ENCODE assay signal across 19 cellular contexts in the genomic region with DNA sequence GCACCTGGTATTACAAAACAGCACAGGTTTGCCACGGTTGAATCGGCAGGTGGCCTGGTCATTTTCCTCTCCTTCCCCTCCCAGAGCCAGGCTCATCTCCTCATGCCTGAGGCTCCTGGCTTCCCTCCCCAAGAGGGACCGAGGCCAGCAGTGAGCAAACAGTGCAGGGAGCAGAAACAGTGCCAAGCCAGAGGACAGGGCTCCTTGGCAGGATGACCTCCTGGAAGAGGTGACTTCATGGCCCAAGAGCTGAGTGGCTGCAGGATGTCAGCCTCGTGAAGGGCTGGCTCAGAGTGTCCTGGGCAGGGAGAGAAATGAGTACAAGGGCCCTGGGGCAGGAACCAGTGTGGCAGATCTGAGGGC. TPM values are rescaled to one million over a fixed set of nuclear protein-coding genes. Genes with fewer than 3 reads are reported as not detected.
DNase-seq lines count a peak whose midpoint lies in the region; ATAC-seq and TF ChIP-seq lines count a peak whose summit lies in the region.
"Had no signal": no experiment of that assay in that cellular context is flagged by ENCODE, and none has a peak within 500 bp of the region (broad histone marks: within the 10 kb centered on the region; RNA-seq: fewer than 3 reads in every experiment).

No MANE protein-coding gene starts in this region.

- no peaks in the 10 kb centered on the region for H3K36me3 ChIP-seq in PC-3 (ENCODE audit: low read depth, low read length)
- H3K36me3 ChIP-seq: BLaER1, HAP-1, upper lobe of left lung had no signal

- H3K9me2 ChIP-seq in PC-3 (replicated peaks; ENCODE audit: low read length), result no peaks in the 10 kb centered on the region

- H3K27me3 ChIP-seq in PC-3 (ENCODE audit: low read length), result no peaks in the 10 kb centered on the region
- H3K27me3 ChIP-seq: BLaER1, upper lobe of left lung had no signal

- no peak for TF ChIP-seq CTCF in PC-3 (conservative IDR thresholded peaks at IDR 0.05; ENCODE audit: low read depth, low read length)

- no peaks in the 10 kb centered on the region for H3K79me2 ChIP-seq in PC-3 (ENCODE audit: low read length)

- POLR2A ChIA-PET in PC-3 (lab: Charles Lee; ENCODE audit: unreplicated experiment), result no interaction called here

- H3K4me3 ChIP-seq in PC-3 (ENCODE audit: low read length), result no peak overlapping the region
- H3K4me3 ChIP-seq: BLaER1, HAP-1, upper lobe of left lung had no signal

- H3K4me1 ChIP-seq in PC-3 (ENCODE audit: insufficient read depth, low read length), result peaks cover 28% of the 10 kb centered on the region
- H3K4me1 ChIP-seq: HAP-1, upper lobe of left lung had no signal

- peak overlapping the region; percentile 50 for H3K27ac ChIP-seq in PC-3 (ENCODE audit: low read length)
- H3K27ac ChIP-seq: 22Rv1, BLaER1, RWPE1, upper lobe of left lung had no signal

- intact Hi-C loops in PC-3 (cut with micrococcal nuclease) (no loop called here), sciatic nerve (cut with DNase I) (no loop called here)

- H3K9ac ChIP-seq in PC-3 (ENCODE audit: low read length), result no peak overlapping the region
- H3K9ac ChIP-seq: BLaER1 had no signal

- no peaks in the 10 kb centered on the region for H3K9me3 ChIP-seq in PC-3 (ENCODE audit: low read length)
- H3K9me3 ChIP-seq: BLaER1, HAP-1, upper lobe of left lung had no signal

- CTCF ChIA-PET in PC-3 (lab: Charles Lee), result no interaction called here

- ATAC-seq in PC-3 (peak; percentile 63), sciatic nerve (peak; percentile 10)

- peak overlapping the region; percentile 48 for H3K4me2 ChIP-seq in PC-3 (ENCODE audit: low read length)
- H3K4me2 ChIP-seq: BLaER1 had no signal

- peak; percentile 43 for DNase-seq in NCI-H146 (lab: John Stamatoyannopoulos, UW)
- no peak for DNase-seq in NCI-H146 treated with DMSO at 0.1 percent for 48 hours (lab: John Stamatoyannopoulos, UW; ENCODE audit: unreplicated experiment)
- peak; percentile 59 for DNase-seq in PC-3
- peak; percentile 39 for DNase-seq in glomerular visceral epithelial cell (ENCODE audit: extremely low spot score)
- no peak for DNase-seq in sciatic nerve (ENCODE audit: low spot score)
- DNase-seq in stimulated activated CD4-positive, alpha-beta T cell treated with anti-CD3 and anti-CD28 coated beads, Interleukin-2, amount 100 ng/mL, for 48 hours, result no peak
- no peak for DNase-seq in NAMALWA (ENCODE audit: low spot score)
- DNase-seq in NCI-H1930 (lab: John Stamatoyannopoulos, UW), result no peak
- DNase-seq: activated CD4-positive, alpha-beta T cell treated with anti-CD3 and anti-CD28 coated beads, Interleukin-2, amount 50 U/mL, for 1 hour; activated T-cell treated with anti-CD3 and anti-CD28 coated beads for 4 hours; erythroblast; NCI-H2107; NCI-H748 treated with DMSO at 0.1 percent for 48 hours; stimulated activated naive B cell treated with anti-CD40 and anti-IgM and Interleukin-4, amounts not matched to agents 10 μg/mL and 1 μg/mL and 100 μg/mL, for 72 hours; upper lobe of left lung had no signal

- no peaks in the 10 kb centered on the region for H3F3A ChIP-seq in PC-3 (ENCODE audit: low read length, unreplicated experiment)

- no TSS peak for BruUV-seq in PC-3 (replicated peaks; lab: Mats Ljungman, UMichigan)

- H2AFZ ChIP-seq in PC-3 (ENCODE audit: low read length), result peak overlapping the region; percentile 58

- H4K20me1 ChIP-seq in PC-3 (ENCODE audit: low read length), result no peaks in the 10 kb centered on the region
- H4K20me1 ChIP-seq: BLaER1 had no signal

RNA-seq across cellular contexts. Expression of a gene that starts 22.8 kb away (rescaled TPM):
- total RNA-seq in PC-3 (2014; rRNA removed) (57.5 and 71.1 TPM in 2 replicates), sciatic nerve (82.4 TPM)

RNA-seq across cellular contexts. Expression of a gene that starts 44.6 kb away (rescaled TPM):
- total RNA-seq in PC-3 (2014; rRNA removed) (79.5 and 93.9 TPM in 2 replicates), sciatic nerve (18.8 TPM)

Comparison
In these comparisons a context has a peak if more than half of its experiments do, and no peak if none do; other contexts are left out.
1. DNase-seq: peak in NCI-H146 (single experiment), PC-3 (single experiment) and glomerular visceral epithelial cell (single experiment); none in NCI-H146 treated with DMSO at 0.1 percent for 48 hours (single experiment), sciatic nerve (single experiment), stimulated activated CD4-positive, alpha-beta T cell treated with anti-CD3 and anti-CD28 coated beads, Interleukin-2, amount 100 ng/mL, for 48 hours (0 of 2), NAMALWA (single experiment) and NCI-H1930 (0 of 2).